In the genomic region with DNA sequence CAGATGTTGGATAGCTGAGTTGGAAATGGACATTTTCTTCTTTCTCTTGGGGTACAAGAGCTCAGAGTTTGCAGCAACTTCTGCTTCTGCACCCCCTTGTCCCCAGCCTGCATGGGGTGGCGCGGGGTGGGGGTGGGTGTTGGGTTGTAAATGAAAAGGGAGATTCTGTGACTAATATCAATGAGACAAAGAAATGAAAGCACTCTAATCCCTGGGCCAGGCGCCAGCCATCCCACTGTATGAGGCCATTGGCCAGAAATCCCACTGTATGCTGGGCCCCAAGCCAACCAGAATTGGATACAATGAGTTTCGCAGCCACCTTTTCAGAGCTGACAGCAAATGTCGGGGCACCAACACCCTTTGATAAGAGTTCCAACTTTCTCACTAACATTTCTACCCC, we compare ENCODE assay signal across 17 cellular contexts. TPM values are rescaled to one million over a fixed set of nuclear protein-coding genes. Genes with fewer than 3 reads are reported as not detected.
A peak's percentile ranks its signal among the peaks of the same experiment; 100 is the strongest.
DNase-seq lines count a peak whose midpoint lies in the region; ATAC-seq and TF ChIP-seq lines count a peak whose summit lies in the region.
"Had no signal": no experiment of that assay in that cellular context is flagged by ENCODE, and none has a peak within 500 bp of the region (broad histone marks: within the 10 kb centered on the region; RNA-seq: fewer than 3 reads in every experiment).

No MANE protein-coding gene starts in this region.

- H3K4me2 ChIP-seq in fibroblast of lung (ENCODE audit: extremely low read depth, insufficient read depth, low read length): no peak overlapping the region
- H3K4me2 ChIP-seq: KMS-11 had no signal

- 47 to 53% methylated on average over 5 of the region's 5 CpGs for WGBS in testis, 2 donors

- no peak overlapping the region for H3K4me3 ChIP-seq in left ventricle myocardium inferior
- no peak overlapping the region for H3K4me3 ChIP-seq in fibroblast of lung (replicated peaks in 1 of 4; ENCODE audit: control extremely low read depth in 1 of 4, insufficient read depth in 1 of 4, low read depth in 3 of 4, low read length in 4 of 4)
- no peak overlapping the region for H3K4me3 ChIP-seq in testis

- H3K9me3 ChIP-seq in left ventricle myocardium inferior (replicated peaks): peaks cover 13% of the 10 kb centered on the region
- no peaks in the 10 kb centered on the region for H3K9me3 ChIP-seq in fibroblast of lung (ENCODE audit: control insufficient read depth, insufficient read depth, low read depth, low read length)
- H3K9me3 ChIP-seq in testis: no peaks in the 10 kb centered on the region
- H3K9me3 ChIP-seq: neutrophil had no signal

- H3K9ac ChIP-seq in fibroblast of lung (ENCODE audit: insufficient read depth, low read length): no peak overlapping the region
- H3K9ac ChIP-seq: KMS-11 had no signal

- no peak for ATAC-seq in Right ventricle myocardium superior (ENCODE audit: poor library complexity)
- ATAC-seq: activated CD4-positive, CD25-positive, alpha-beta regulatory T cell treated with anti-CD3 and anti-CD28 coated beads, Interleukin-2, amount 50 U/mL, for 24 hours; PC-3 had no signal

- intact Hi-C loops in Right ventricle myocardium superior (cut with DNase I): no loop called here
- intact Hi-C loops in left ventricle myocardium inferior (cut with micrococcal nuclease): no loop called here
- intact Hi-C loops in testis (cut with DNase I; ENCODE audit: low total_unique reads): no loop called here

- no peak for TF ChIP-seq POLR2A in testis (IDR thresholded peaks at IDR 0.05)

- peak; percentile 47 for DNase-seq in Right ventricle myocardium superior
- no peak for DNase-seq in left ventricle myocardium inferior
- DNase-seq in NCI-H2196 (lab: John Stamatoyannopoulos, UW; ENCODE audit: unreplicated experiment): peak; percentile 91
- DNase-seq in fibroblast of lung (ENCODE audit: low read depth in 2 of 2): peak; percentile 55 to 72
- DNase-seq in testis: peak; percentile 88
- DNase-seq in dedifferentiated amniotic fluid mesenchymal stem cell (ENCODE audit: extremely low spot score): no peak
- DNase-seq in A172 (ENCODE audit: low spot score): no peak
- no peak for DNase-seq in T-helper 2 cell treated with Interferon-gamma antibody and Interleukin-4, amounts not matched to agents 5 μg/mL and 100 μg/mL, for 36 hours (ENCODE audit: low spot score)
- DNase-seq: activated naive CD8-positive, alpha-beta T cell treated with anti-CD3 and anti-CD28 coated beads, Interleukin-2, amount 10 ng/mL, durations not matched to agents 7 days and 5 days; cortex of kidney; NCI-H2171; PC-3; T-helper 1 cell had no signal

- no peaks in the 10 kb centered on the region for H3K36me3 Mint-ChIP-seq in T-helper 2 cell treated with Interferon-gamma antibody and Interleukin-4, amounts not matched to agents 5 μg/mL and 100 μg/mL, for 36 hours (ENCODE audit: low read depth)
- H3K36me3 Mint-ChIP-seq: activated naive CD8-positive, alpha-beta T cell treated with anti-CD3 and anti-CD28 coated beads, Interleukin-2, amount 10 ng/mL, durations not matched to agents 7 days and 5 days; memory B cell had no signal

- no peaks in the 10 kb centered on the region for H4K20me1 ChIP-seq in fibroblast of lung (ENCODE audit: control insufficient read depth, extremely low read depth, insufficient read depth, low read length)

- no peaks in the 10 kb centered on the region for H3K79me2 ChIP-seq in fibroblast of lung (ENCODE audit: control insufficient read depth, insufficient read depth, low read length)

- H2AFZ ChIP-seq in fibroblast of lung (ENCODE audit: low read length): peak overlapping the region; percentile 20

- H3K27ac ChIP-seq in left ventricle myocardium inferior (replicated peaks) (no peak overlapping the region), fibroblast of lung (ENCODE audit: insufficient read depth, low read length) (no peak overlapping the region), testis (no peak overlapping the region)
- H3K27ac ChIP-seq: KMS-11, neutrophil had no signal

- H3K4me1 Mint-ChIP-seq in T-helper 2 cell treated with Interferon-gamma antibody and Interleukin-4, amounts not matched to agents 5 μg/mL and 100 μg/mL, for 36 hours (ENCODE audit: low read depth): no peaks in the 10 kb centered on the region
- H3K4me1 Mint-ChIP-seq: activated naive CD8-positive, alpha-beta T cell treated with anti-CD3 and anti-CD28 coated beads, Interleukin-2, amount 10 ng/mL, durations not matched to agents 7 days and 5 days; memory B cell had no signal

- H3K27ac Mint-ChIP-seq in T-helper 2 cell treated with Interferon-gamma antibody and Interleukin-4, amounts not matched to agents 5 μg/mL and 100 μg/mL, for 36 hours: no peak overlapping the region
- H3K27ac Mint-ChIP-seq: activated naive CD8-positive, alpha-beta T cell treated with anti-CD3 and anti-CD28 coated beads, Interleukin-2, amount 10 ng/mL, durations not matched to agents 7 days and 5 days; memory B cell had no signal

- H3K27me3 Mint-ChIP-seq in T-helper 2 cell treated with Interferon-gamma antibody and Interleukin-4, amounts not matched to agents 5 μg/mL and 100 μg/mL, for 36 hours (ENCODE audit: low read depth): no peaks in the 10 kb centered on the region
- H3K27me3 Mint-ChIP-seq: activated naive CD8-positive, alpha-beta T cell treated with anti-CD3 and anti-CD28 coated beads, Interleukin-2, amount 10 ng/mL, durations not matched to agents 7 days and 5 days; memory B cell had no signal

- no peaks in the 10 kb centered on the region for H3K36me3 ChIP-seq in left ventricle myocardium inferior
- H3K36me3 ChIP-seq in fibroblast of lung (ENCODE audit: control insufficient read depth, insufficient read depth, low read length): no peaks in the 10 kb centered on the region
- no peaks in the 10 kb centered on the region for H3K36me3 ChIP-seq in testis (ENCODE audit: low read depth, missing control alignments)
- H3K36me3 ChIP-seq: neutrophil had no signal

- H3K27me3 ChIP-seq in left ventricle myocardium inferior (ENCODE audit: low read depth) (no peaks in the 10 kb centered on the region), fibroblast of lung (ENCODE audit: control insufficient read depth, insufficient read depth, low read length) (no peaks in the 10 kb centered on the region), testis (no peaks in the 10 kb centered on the region)
- H3K27me3 ChIP-seq: neutrophil had no signal

- H3K9me3 Mint-ChIP-seq in T-helper 2 cell treated with Interferon-gamma antibody and Interleukin-4, amounts not matched to agents 5 μg/mL and 100 μg/mL, for 36 hours: peaks cover 3% of the 10 kb centered on the region

- TF ChIP-seq CTCF in left ventricle myocardium inferior (IDR thresholded peaks at IDR 0.05; ENCODE audit: borderline replicate concordance): no peak
- TF ChIP-seq CTCF in fibroblast of lung (conservative IDR thresholded peaks at IDR 0.05 in 1 of 2, IDR thresholded peaks at IDR 0.05 in 1 of 2; ENCODE audit: low read depth in 1 of 2, low read length in 2 of 2): no peak
- no peak for TF ChIP-seq CTCF in testis (IDR thresholded peaks at IDR 0.05)

- H3K4me1 ChIP-seq in left ventricle myocardium inferior: no peaks in the 10 kb centered on the region
- no peaks in the 10 kb centered on the region for H3K4me1 ChIP-seq in fibroblast of lung (ENCODE audit: control insufficient read depth, extremely low read depth, insufficient read depth, low read length)
- no peaks in the 10 kb centered on the region for H3K4me1 ChIP-seq in testis

- H3K4me3 Mint-ChIP-seq in T-helper 2 cell treated with Interferon-gamma antibody and Interleukin-4, amounts not matched to agents 5 μg/mL and 100 μg/mL, for 36 hours: no peak overlapping the region
- H3K4me3 Mint-ChIP-seq: activated naive CD8-positive, alpha-beta T cell treated with anti-CD3 and anti-CD28 coated beads, Interleukin-2, amount 10 ng/mL, durations not matched to agents 7 days and 5 days; memory B cell had no signal

RNA-seq across cellular contexts. Expression of gene PTN, which starts 10.8 kb away (rescaled TPM):
- total RNA-seq in Right ventricle myocardium superior (18.8 TPM), left ventricle myocardium inferior (11.2 TPM), fibroblast of lung (13.9 and 30.2 TPM in 2 replicates), testis (100 to 1,000 TPM in 1 of 2 donors, 10 to 100 TPM in 1; 80.7 to 131 TPM)
- polyA plus RNA-seq in fibroblast of lung (54.0 and 115 TPM in 2 replicates), testis (ENCODE audit: insufficient read depth, low read depth, low replicate concordance) (55.8 TPM)
- 34.5 and 83.6 TPM in 2 replicates for polyA plus RNA-seq in fibroblast of lung (2012)
- polyA minus RNA-seq in fibroblast of lung (ENCODE audit: low replicate concordance): 1.4 and 11.0 TPM in 2 replicates
- 11.9 and 12.5 TPM in 2 replicates for total RNA-seq in A172 (2014; rRNA removed; shearing (Covaris generic))
- total RNA-seq: activated naive CD8-positive, alpha-beta T cell treated with anti-CD3 and anti-CD28 coated beads, Interleukin-2, amount 10 ng/mL, durations not matched to agents 7 days and 5 days had no signal

Comparison
In these comparisons a context has a peak if more than half of its experiments do, and no peak if none do; other contexts are left out.
1. DNase-seq: peak in Right ventricle myocardium superior (single experiment), NCI-H2196 (single experiment), fibroblast of lung (2 of 2) and testis (single experiment); none in left ventricle myocardium inferior (single experiment), dedifferentiated amniotic fluid mesenchymal stem cell (single experiment), A172 (single experiment) and T-helper 2 cell treated with Interferon-gamma antibody and Interleukin-4, amounts not matched to agents 5 μg/mL and 100 μg/mL, for 36 hours (single experiment).